ENCODE assay signal across 8 cellular contexts in genomic region chr6:96542702-96543101, GRCh38. TPM values are rescaled to one million over a fixed set of nuclear protein-coding genes. Genes with fewer than 3 reads are reported as not detected.
DNase-seq lines count a peak whose midpoint lies in the region; ATAC-seq, FAIRE-seq and TF ChIP-seq lines count a peak whose summit lies in the region.

No MANE protein-coding gene starts in this region.

- no peaks in the 10 kb centered on the region for H3K27me3 ChIP-seq in endodermal cell (ENCODE audit: control insufficient read depth, insufficient read depth, low read length, poor library complexity, severe bottlenecking)

- peaks cover 17% of the 10 kb centered on the region for H3K4me1 Mint-ChIP-seq in endodermal cell

- no peaks in the 10 kb centered on the region for H3K27me3 Mint-ChIP-seq in endodermal cell (ENCODE audit: insufficient read depth)

- DNase-seq in AG09319 (ENCODE audit: extremely low read depth, low read depth), result no peak
- DNase-seq in NCI-H1436 treated with DMSO at 0.1 percent for 48 hours (lab: John Stamatoyannopoulos, UW), result peak; percentile 4
- DNase-seq in endodermal cell, result no peak
- no peak for DNase-seq in HTR-8/SVneo (ENCODE audit: insufficient read length, low spot score)
- DNase-seq in islet precursor cell, result no peak
- no peak for DNase-seq in left lobe of liver (ENCODE audit: low spot score)
- no peak for DNase-seq in stimulated activated CD4-positive, alpha-beta T cell treated with anti-CD3 and anti-CD28 coated beads, Interleukin-4, amount 100 ng/mL, for 4 hours

- H3K36me3 ChIP-seq in endodermal cell (ENCODE audit: control insufficient read depth, insufficient read depth, low read length), result peaks cover 65% of the 10 kb centered on the region

- H3K4me3 ChIP-seq in endodermal cell (ENCODE audit: low read length), result no peak overlapping the region

- no peak overlapping the region for H3K9ac ChIP-seq in endodermal cell (ENCODE audit: extremely low read depth, low read length, poor library complexity, severe bottlenecking)

- ATAC-seq in GM18868 (IDR thresholded peaks at IDR 0.05; ENCODE audit: unreplicated experiment), result peak; percentile 76
- no peak for ATAC-seq in left lobe of liver

- no peak for FAIRE-seq in HTR-8/SVneo (lab: Jason Lieb, UNC)

- no peak overlapping the region for H3K27ac ChIP-seq in endodermal cell (ENCODE audit: low read depth, low read length)

- H3K4me1 ChIP-seq in endodermal cell (ENCODE audit: control insufficient read depth, insufficient read depth, low read length), result no peaks in the 10 kb centered on the region

- no peak overlapping the region for H3K4me3 Mint-ChIP-seq in endodermal cell

- no peaks in the 10 kb centered on the region for H3K9me3 ChIP-seq in endodermal cell (ENCODE audit: control insufficient read depth, low read length)

- H3K36me3 Mint-ChIP-seq in endodermal cell (ENCODE audit: low read depth), result peaks cover 32% of the 10 kb centered on the region

- peak; percentile 18 for TF ChIP-seq CTCF in AG09319 (IDR thresholded peaks at IDR 0.05; ENCODE audit: low read depth, low read length)
- peak; percentile 76 for TF ChIP-seq CTCF in endodermal cell (conservative IDR thresholded peaks at IDR 0.05)

- H3K27ac Mint-ChIP-seq in endodermal cell, result no peak overlapping the region

- H3K9me3 Mint-ChIP-seq in endodermal cell, result no peaks in the 10 kb centered on the region

RNA-seq across cellular contexts. Expression of gene FHL5, which starts 20.2 kb away (rescaled TPM):
- total RNA-seq in endodermal cell (not detected), left lobe of liver (0.23 TPM)
- polyA plus RNA-seq in endodermal cell (2013, experiment 1 of 2), result not detected
- polyA plus RNA-seq in endodermal cell (2013, experiment 2 of 2), result not detected

RNA-seq across cellular contexts. Expression of gene UFL1, which starts 21.1 kb away (rescaled TPM):
- 10 to 100 TPM; 18.8 to 24.4 TPM for total RNA-seq in endodermal cell
- 29.4 TPM for polyA plus RNA-seq in endodermal cell (2013, experiment 1 of 2)
- 29.2 TPM for polyA plus RNA-seq in endodermal cell (2013, experiment 2 of 2)
- total RNA-seq in left lobe of liver, result 14.4 TPM
